ENCODE assay signal across 1 cellular context in genomic region chr6:105181981-105182515, GRCh38.
TF ChIP-seq lines count a peak whose summit lies in the region.

No MANE protein-coding gene starts in this region.

TF ChIP-seq in GM23338, 12 proteins besides CTCF, POLR2A, EP300 and RAD21:
- TF ChIP-seq REST (IDR thresholded peaks at IDR 0.05; ENCODE audit: unreplicated experiment) (no peak), JUNB (IDR thresholded peaks at IDR 0.05; ENCODE audit: unreplicated experiment) (no peak), POLR2AphosphoS5 (IDR thresholded peaks at IDR 0.05; ENCODE audit: low read depth) (no peak), ZNF462 (CRISPR knock-in tag; IDR thresholded peaks at IDR 0.05) (no peak)
